Comparison of ENCODE assay signal across 23 cellular contexts in genomic region chr10:132997517-132998265, GRCh38. TPM values are rescaled to one million over a fixed set of nuclear protein-coding genes. Genes with fewer than 3 reads are reported as not detected.
"Had no signal": no experiment of that assay in that cellular context is flagged by ENCODE, and none has a peak within 500 bp of the region (broad histone marks: within the 10 kb centered on the region; RNA-seq: fewer than 3 reads in every experiment).

No MANE protein-coding gene starts in this region.

- DNase-seq: colonic mucosa; dermis blood vessel endothelial cell; effector memory CD4-positive, alpha-beta T cell; foreskin fibroblast; gastrocnemius medialis; head of caudate nucleus; lower lobe of right lung; naive thymus-derived CD8-positive, alpha-beta T cell; spleen; stimulated activated CD4-positive, alpha-beta T cell treated with anti-CD3 and anti-CD28 coated beads, Interleukin-4, amount 100 ng/mL, for 4 hours; stimulated activated naive CD8-positive, alpha-beta T cell treated with anti-CD3 and anti-CD28 coated beads, Interleukin-15, Interleukin-2, amounts not matched to agents 100 U/mL and 50 U/mL, for 24 hours; substantia nigra; testis; tibial artery; upper lobe of right lung had no signal

- FAIRE-seq: keratinocyte had no signal

- H3K36me3 ChIP-seq: colonic mucosa, gastrocnemius medialis, left lung, lower lobe of right lung, spleen, tibial artery, upper lobe of right lung, vagina had no signal

- H3K79me2 ChIP-seq: parathyroid adenoma had no signal

- H3K27me3 ChIP-seq: colonic mucosa, testis, vagina had no signal

- H3K4me1 ChIP-seq: colonic mucosa, gastrocnemius medialis, left lung, lower lobe of right lung, parathyroid adenoma, testis, upper lobe of right lung had no signal

- H3K27ac ChIP-seq: colonic mucosa, gastrocnemius medialis, left lung, lower lobe of right lung, parathyroid adenoma, skin epidermis, spleen, testis, tibial artery, upper lobe of right lung, vagina had no signal

- H3K4me3 ChIP-seq: colonic mucosa, gastrocnemius medialis, left lung, lower lobe of right lung, skin epidermis, spleen, testis, tibial artery, upper lobe of right lung, vagina had no signal

- H2AFZ ChIP-seq: parathyroid adenoma had no signal

- H3K9ac ChIP-seq: parathyroid adenoma had no signal

- H3K9me3 ChIP-seq: colonic mucosa, gastrocnemius medialis, left lung, lower lobe of right lung, spleen, testis, tibial artery, upper lobe of right lung, vagina had no signal

- ATAC-seq: gastrocnemius medialis; left lung; lower lobe of right lung; naive thymus-derived CD8-positive, alpha-beta T cell; stimulated activated memory B cell treated with anti-CD40 and anti-IgM and Interleukin-4, amounts not matched to agents 10 μg/mL and 1 μg/mL and 100 μg/mL, for 72 hours; stimulated activated naive CD8-positive, alpha-beta T cell treated with anti-CD3 and anti-CD28 coated beads, Interleukin-15, Interleukin-2, amounts not matched to agents 100 U/mL and 50 U/mL, for 24 hours; upper lobe of right lung had no signal

RNA-seq across cellular contexts. Expression of gene CFAP46, which starts 55.3 kb away (rescaled TPM):
- total RNA-seq: mesenteric fat pad; myocyte; naive thymus-derived CD8-positive, alpha-beta T cell; vagina had no signal
- polyA plus RNA-seq: naive thymus-derived CD8-positive, alpha-beta T cell had no signal
